In genomic region chr12:107352347-107353081, GRCh38 we compare ENCODE assay signal across 12 cellular contexts.
DNase-seq lines count a peak whose midpoint lies in the region; ATAC-seq, FAIRE-seq and TF ChIP-seq lines count a peak whose summit lies in the region.
"Had no signal": no experiment of that assay in that cellular context is flagged by ENCODE, and none has a peak within 500 bp of the region (broad histone marks: within the 10 kb centered on the region; RNA-seq: fewer than 3 reads in every experiment).

No MANE protein-coding gene starts in this region.

- H3K36me3 Mint-ChIP-seq in CD14-positive monocyte (peaks cover 0 to 2% of the 10 kb centered on the region in 2 donors), immature natural killer cell (no peaks in the 10 kb centered on the region)
- H3K36me3 Mint-ChIP-seq in activated CD4-positive, alpha-beta memory T cell treated with anti-CD3 and anti-CD28 coated beads, Interleukin-2, amount 10 ng/mL, durations not matched to agents 7 days and 5 days (ENCODE audit: low read depth), result no peaks in the 10 kb centered on the region

- TF ChIP-seq RAD21 in A549 (conservative IDR thresholded peaks at IDR 0.05 in 1 of 2, IDR thresholded peaks at IDR 0.05 in 1 of 2), result peak in 1 of 2 experiments; percentile 53; a peak in 2 of 5 replicates

- CTCF ChIA-PET in A549 (lab: Yijun Ruan, JAX), result interaction anchor here (1.5 to 1.6 kb wide), 2 partner anchors 19 to 221 kb away, joined by 3 to 4 read pairs; no protein-coding TSS in a partner anchor
- CTCF ChIA-PET in activated CD4-positive, alpha-beta memory T cell treated with anti-CD3 and anti-CD28 coated beads, Interleukin-2, amount 10 ng/mL, durations not matched to agents 7 days and 5 days (lab: Charles Lee), result no interaction called here

- H3K9me3 Mint-ChIP-seq in CD14-positive monocyte (peaks cover 0 to 3% (median 0%) of the 10 kb centered on the region in 7 donors), immature natural killer cell (peaks cover 0 to 3% (median 0%) of the 10 kb centered on the region in 6 donors)
- H3K9me3 Mint-ChIP-seq in activated CD4-positive, alpha-beta memory T cell treated with anti-CD3 and anti-CD28 coated beads, Interleukin-2, amount 10 ng/mL, durations not matched to agents 7 days and 5 days, result peaks cover 1% of the 10 kb centered on the region

- no peak for TF ChIP-seq POLR2A in A549 (IDR thresholded peaks at IDR 0.05; ENCODE audit: low read length)

- peak; percentile 93; a peak in 4 of 5 replicates for TF ChIP-seq EP300 in A549 (IDR thresholded peaks at IDR 0.05)

- ATAC-seq in A549 (peak; percentile 44 to 63), HG03520 (IDR thresholded peaks at IDR 0.05; ENCODE audit: unreplicated experiment) (no peak)
- ATAC-seq: Panc1 had no signal

- H3K4me1 Mint-ChIP-seq in CD14-positive monocyte (peaks cover 38% of the 10 kb centered on the region), immature natural killer cell (peaks cover 19 to 21% of the 10 kb centered on the region in 2 donors)
- peaks cover 36% of the 10 kb centered on the region for H3K4me1 Mint-ChIP-seq in activated CD4-positive, alpha-beta memory T cell treated with anti-CD3 and anti-CD28 coated beads, Interleukin-2, amount 10 ng/mL, durations not matched to agents 7 days and 5 days

- 0 out of 3 replicates have a peak overlapping the region, but pooled peaks have one; percentile 6 for H3K4me3 ChIP-seq in A549
- H3K4me3 ChIP-seq: tibial nerve had no signal

- peak; percentile 88 for FAIRE-seq in A549 (lab: Jason Lieb, UNC)

- POLR2A ChIA-PET in A549 (lab: Yijun Ruan, JAX), result interaction anchor here (0.9 kb wide), 1 partner anchor 27 kb away, joined by 3 read pairs; no protein-coding TSS in a partner anchor
- POLR2A ChIA-PET in activated CD4-positive, alpha-beta memory T cell treated with anti-CD3 and anti-CD28 coated beads, Interleukin-2, amount 10 ng/mL, durations not matched to agents 7 days and 5 days (lab: Charles Lee), result interaction anchor here (1.0 to 1.5 kb wide), 2 partner anchors 21 to 32 kb away, joined by 3 to 5 read pairs; no protein-coding TSS in a partner anchor

- H3K4me1 ChIP-seq in A549, result peaks cover 87% of the 10 kb centered on the region
- H3K4me1 ChIP-seq: tibial nerve had no signal

- 57% methylated on average over 2 of the region's 2 CpGs for WGBS in A549 (ENCODE audit: missing lambda C conversion rate)

- peaks cover 0 to 2% (median under 1%) of the 10 kb centered on the region in 3 donors for H3K27me3 Mint-ChIP-seq in CD14-positive monocyte (ENCODE audit: low read depth in 3 of 3)
- no peaks in the 10 kb centered on the region for H3K27me3 Mint-ChIP-seq in activated CD4-positive, alpha-beta memory T cell treated with anti-CD3 and anti-CD28 coated beads, Interleukin-2, amount 10 ng/mL, durations not matched to agents 7 days and 5 days
- H3K27me3 Mint-ChIP-seq in immature natural killer cell (ENCODE audit: low read depth in 3 of 3), result peaks cover 2 to 5% (median 4%) of the 10 kb centered on the region in 3 donors

- intact Hi-C loops in CD14-positive monocyte (cut with micrococcal nuclease), result no loop called here

- no peak for TF ChIP-seq CTCF in A549 (IDR thresholded peaks at IDR 0.05)
- TF ChIP-seq CTCF in CD14-positive monocyte (IDR thresholded peaks at IDR 0.05), result no peak

- peaks cover 13% of the 10 kb centered on the region; the same call in 2 of the 3 replicates for H3K9me3 ChIP-seq in A549

- peak; percentile 42 to 81 for DNase-seq in A549 (ENCODE audit: low read depth in 1 of 2, low spot score in 1 of 2)
- DNase-seq in CD14-positive monocyte (ENCODE audit: low spot score), result no peak
- DNase-seq in activated CD4-positive, alpha-beta memory T cell treated with anti-CD3 and anti-CD28 coated beads, Interleukin-2, amount 10 ng/mL, durations not matched to agents 7 days and 5 days, result no peak
- no peak for DNase-seq in immature natural killer cell
- DNase-seq in NCI-H526 (lab: John Stamatoyannopoulos, UW), result no peak
- no peak for DNase-seq in amniotic stem cell (lab: John Stamatoyannopoulos, UW)
- DNase-seq in glomerular visceral epithelial cell (ENCODE audit: extremely low spot score), result no peak
- DNase-seq: Calu3, Kasumi-1 had no signal

- H3K4me3 Mint-ChIP-seq in CD14-positive monocyte, result peak overlapping the region; percentile 47 to 86
- no peak overlapping the region for H3K4me3 Mint-ChIP-seq in activated CD4-positive, alpha-beta memory T cell treated with anti-CD3 and anti-CD28 coated beads, Interleukin-2, amount 10 ng/mL, durations not matched to agents 7 days and 5 days
- peak overlapping the region in 4 of 5 donors; percentile 1 to 16 (median 7) for H3K4me3 Mint-ChIP-seq in immature natural killer cell

- peak overlapping the region; percentile 94 to 96 for H3K27ac ChIP-seq in A549
- H3K27ac ChIP-seq: tibial nerve had no signal

- H3K27ac Mint-ChIP-seq in CD14-positive monocyte (peak overlapping the region; percentile 30 to 90 (median 72)), immature natural killer cell (peak overlapping the region in 2 of 6 donors; percentile 8 to 42)
- peak overlapping the region; percentile 33 for H3K27ac Mint-ChIP-seq in activated CD4-positive, alpha-beta memory T cell treated with anti-CD3 and anti-CD28 coated beads, Interleukin-2, amount 10 ng/mL, durations not matched to agents 7 days and 5 days

- peak overlapping the region; percentile 78 for H3K4me2 ChIP-seq in A549

TF ChIP-seq in A549, 52 proteins besides CTCF, POLR2A, EP300 and RAD21:
- peak; percentile 56 for TF ChIP-seq SMC3 (IDR thresholded peaks at IDR 0.05)
- peak; percentile 74 for TF ChIP-seq GATA3 (IDR thresholded peaks at IDR 0.05; ENCODE audit: borderline replicate concordance)
- no peak for TF ChIP-seq SREBF2 (IDR thresholded peaks at IDR 0.05)
- no peak for TF ChIP-seq RNF2 (IDR thresholded peaks at IDR 0.05; ENCODE audit: borderline replicate concordance, low read depth)
- peak; percentile 90 for TF ChIP-seq HES2 (IDR thresholded peaks at IDR 0.05)
- TF ChIP-seq PBX3 (IDR thresholded peaks at IDR 0.05), result no peak
- peak; percentile 86 for TF ChIP-seq JUNB (IDR thresholded peaks at IDR 0.05)
- TF ChIP-seq POLR2AphosphoS2 (conservative IDR thresholded peaks at IDR 0.05; ENCODE audit: low read length), result no peak
- peak; percentile 89 to 90; a peak in 4 of 5 replicates for TF ChIP-seq JUN (IDR thresholded peaks at IDR 0.05)
- peak; percentile 60; the same call in 1 of the 2 replicates for TF ChIP-seq MAX (IDR thresholded peaks at IDR 0.05)
- TF ChIP-seq TFCP2L1 (CRISPR knock-in tag; IDR thresholded peaks at IDR 0.05), result no peak
- TF ChIP-seq PHF8 (IDR thresholded peaks at IDR 0.05; ENCODE audit: borderline replicate concordance, low read depth), result no peak
- peak; percentile 98 to 99 for TF ChIP-seq CEBPB (IDR thresholded peaks at IDR 0.05)
- peak; percentile 20; the same call in 1 of the 2 replicates for TF ChIP-seq FOSL2 (IDR thresholded peaks at IDR 0.05)
- TF ChIP-seq FOSL2 (CRISPR knock-in tag; IDR thresholded peaks at IDR 0.05), result no peak
- TF ChIP-seq BCL3 (IDR thresholded peaks at IDR 0.05), result 0 out of 3 replicates have a peak, but pooled peaks have one; percentile 49

Comparison
In these comparisons a context has a peak if more than half of its experiments do, and no peak if none do; other contexts are left out.
1. DNase-seq: peak in A549 (2 of 2); none in CD14-positive monocyte (single experiment), activated CD4-positive, alpha-beta memory T cell treated with anti-CD3 and anti-CD28 coated beads, Interleukin-2, amount 10 ng/mL, durations not matched to agents 7 days and 5 days (single experiment), immature natural killer cell (0 of 3), NCI-H526 (0 of 2), amniotic stem cell (single experiment) and glomerular visceral epithelial cell (single experiment).